ENCODE assay signal across 35 cellular contexts in the genomic region with DNA sequence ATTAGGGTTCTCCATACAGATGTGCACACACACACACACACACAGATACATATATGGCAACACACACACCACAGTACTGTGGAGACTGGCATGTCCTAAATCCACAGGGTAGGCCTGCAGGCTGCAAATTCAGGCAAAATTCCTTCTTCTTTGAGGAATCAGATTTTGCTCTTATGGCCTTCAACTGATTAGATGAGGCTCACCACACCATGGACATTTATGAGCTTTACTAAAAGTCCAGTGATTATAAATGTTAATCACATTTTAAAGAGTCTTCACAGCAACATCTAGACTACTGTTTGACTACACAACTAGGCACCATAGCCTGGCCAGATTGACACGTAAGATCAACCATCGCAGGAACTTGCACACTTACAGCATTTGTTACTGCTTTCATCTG.
"Had no signal": no experiment of that assay in that cellular context is flagged by ENCODE, and none has a peak within 500 bp of the region (broad histone marks: within the 10 kb centered on the region; RNA-seq: fewer than 3 reads in every experiment).

No MANE protein-coding gene starts in this region.

- DNase-seq: Karpas-422, Kasumi-1, MG63, MM.1S, MV-4-11, NCI-H1048, NCI-H1092, NCI-H1092 treated with DMSO at 0.1 percent for 48 hours, NCI-H1105, NCI-H1105 treated with DMSO at 0.1 percent for 48 hours, NCI-H1417, NCI-H1417 treated with DMSO at 0.1 percent for 48 hours, NCI-H1436, NCI-H1436 treated with DMSO at 0.1 percent for 48 hours, NCI-H146, NCI-H1694, NCI-H1694 treated with DMSO at 0.1 percent for 48 hours, NCI-H187, NCI-H187 treated with DMSO at 0.1 percent for 48 hours, NCI-H1930, NCI-H2029, NCI-H2029 treated with DMSO at 0.1 percent for 48 hours, NCI-H2081, NCI-H2081 treated with DMSO at 0.1 percent for 48 hours, NCI-H2107, NCI-H2171, NCI-H2171 treated with DMSO at 0.1 percent for 48 hours, NCI-H2227 treated with DMSO at 0.1 percent for 48 hours, NCI-H226, NCI-H345, NCI-H446, NCI-H446 treated with DMSO at 0.1 percent for 48 hours, NCI-H510A, NCI-H510A treated with DMSO at 0.1 percent for 48 hours, NCI-H524 had no signal

- H3K9me3 ChIP-seq: MG63 had no signal

- H3K36me3 ChIP-seq: MG63 had no signal

- H3K4me3 ChIP-seq: MG63 had no signal

- H3K27me3 ChIP-seq: MG63 had no signal
